18 cellular contexts compared by ENCODE assay signal in the genomic region with DNA sequence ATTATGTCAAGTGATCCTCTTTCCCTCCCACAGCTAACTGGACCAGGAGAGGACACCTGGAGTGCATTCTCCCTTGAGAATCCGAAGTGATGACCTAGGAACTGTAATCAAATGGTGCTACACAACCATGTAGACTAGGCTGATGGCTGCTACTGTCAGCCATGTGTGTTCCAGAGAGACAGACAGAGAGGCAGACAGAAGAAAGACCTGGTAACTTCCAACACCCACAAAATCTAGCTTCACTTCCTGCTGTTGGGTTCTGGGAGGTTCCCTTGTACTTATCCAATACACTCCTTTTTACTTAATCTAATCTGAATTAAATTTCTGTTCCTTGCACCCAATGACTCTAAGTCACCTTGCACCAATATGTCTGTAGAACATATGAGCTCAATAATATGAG.
DNase-seq lines count a peak whose midpoint lies in the region; ATAC-seq and TF ChIP-seq lines count a peak whose summit lies in the region.
"Had no signal": no experiment of that assay in that cellular context is flagged by ENCODE, and none has a peak within 500 bp of the region (broad histone marks: within the 10 kb centered on the region; RNA-seq: fewer than 3 reads in every experiment).

No MANE protein-coding gene starts in this region.

- H3K4me3 Mint-ChIP-seq in T-cell: peak overlapping the region in 1 of 3 donors; percentile 20
- H3K4me3 Mint-ChIP-seq: activated CD4-positive, alpha-beta T cell treated with anti-CD3 and anti-CD28 coated beads, Interleukin-2, amount 10 ng/mL, durations not matched to agents 24 days and 14 days; brain; type B pancreatic cell had no signal

- peak overlapping the region; percentile 71 for H3K27ac ChIP-seq in 22Rv1
- H3K27ac ChIP-seq in C4-2B: peak overlapping the region; percentile 31; the same call in 1 of the 2 replicates
- peak overlapping the region; percentile 36 for H3K27ac ChIP-seq in effector memory CD4-positive, alpha-beta T cell (ENCODE audit: insufficient read depth, low read length, poor library complexity, severe bottlenecking)
- H3K27ac ChIP-seq: neutrophil had no signal

- H3K36me3 Mint-ChIP-seq in T-cell: peaks cover 4% of the 10 kb centered on the region

- no peaks in the 10 kb centered on the region for H3K9me3 ChIP-seq in effector memory CD4-positive, alpha-beta T cell (ENCODE audit: control insufficient read depth, low read length)
- H3K9me3 ChIP-seq: mucosa of descending colon, neutrophil had no signal

- H3K27ac Mint-ChIP-seq in T-cell: peak overlapping the region; percentile 91 to 92
- H3K27ac Mint-ChIP-seq: activated CD4-positive, alpha-beta T cell treated with anti-CD3 and anti-CD28 coated beads, Interleukin-2, amount 10 ng/mL, durations not matched to agents 24 days and 14 days; brain; type B pancreatic cell had no signal

- H3K9me3 Mint-ChIP-seq in T-cell: no peaks in the 10 kb centered on the region
- H3K9me3 Mint-ChIP-seq: activated CD4-positive, alpha-beta T cell treated with anti-CD3 and anti-CD28 coated beads, Interleukin-2, amount 10 ng/mL, durations not matched to agents 24 days and 14 days; brain; type B pancreatic cell had no signal

- ATAC-seq in T-cell (replicated peaks in 1 of 4) (peak in 3 of 4 experiments; percentile 37 to 67 (median 48)), HG02840 (IDR thresholded peaks at IDR 0.05; ENCODE audit: low FRiP score, unreplicated experiment) (no peak), GM18519 (IDR thresholded peaks at IDR 0.05; ENCODE audit: low FRiP score, unreplicated experiment) (no peak)
- ATAC-seq: HepG2, mucosa of descending colon had no signal

- CTCF ChIA-PET in T-cell (lab: Charles Lee): interaction anchor here (1.0 to 2.3 kb wide), 4 partner anchors 11 to 32 kb away, joined by 3 to 9 read pairs (median 4); no protein-coding TSS in a partner anchor

- H3K4me1 ChIP-seq in effector memory CD4-positive, alpha-beta T cell (ENCODE audit: control insufficient read depth, insufficient read depth, low read length, poor library complexity, severe bottlenecking): peaks cover 29% of the 10 kb centered on the region

- DNase-seq in T-cell: no peak
- DNase-seq in effector memory CD4-positive, alpha-beta T cell: no peak
- no peak for DNase-seq in activated effector memory CD4-positive, alpha-beta T cell treated with Interleukin-2 at 50 U/mL for 16 hours
- DNase-seq: activated CD4-positive, alpha-beta T cell treated with anti-CD3 and anti-CD28 coated beads, Interleukin-2, amount 10 ng/mL, durations not matched to agents 24 days and 14 days; AML-193; mucosa of descending colon; NCI-H1436 treated with DMSO at 0.1 percent for 48 hours; NCI-H526 treated with DMSO at 0.1 percent for 48 hours; stimulated activated CD4-positive, alpha-beta T cell treated with anti-CD3 and anti-CD28 coated beads, Interleukin-2, amount 100 ng/mL, for 48 hours had no signal

- no peaks in the 10 kb centered on the region for H3K27me3 Mint-ChIP-seq in T-cell
- H3K27me3 Mint-ChIP-seq: activated CD4-positive, alpha-beta T cell treated with anti-CD3 and anti-CD28 coated beads, Interleukin-2, amount 10 ng/mL, durations not matched to agents 24 days and 14 days; brain; type B pancreatic cell had no signal

- TF ChIP-seq CTCF in 22Rv1 (IDR thresholded peaks at IDR 0.05): no peak
- no peak for TF ChIP-seq CTCF in C4-2B (conservative IDR thresholded peaks at IDR 0.05)

- H3K27me3 ChIP-seq in effector memory CD4-positive, alpha-beta T cell (replicated peaks; ENCODE audit: control insufficient read depth, insufficient read depth, low read length, poor library complexity, severe bottlenecking): no peaks in the 10 kb centered on the region
- H3K27me3 ChIP-seq: neutrophil had no signal

- H3K4me3 ChIP-seq in effector memory CD4-positive, alpha-beta T cell (ENCODE audit: insufficient read depth, low read depth, low read length, poor library complexity, severe bottlenecking): no peak overlapping the region
- H3K4me3 ChIP-seq: mucosa of descending colon, smooth muscle cell had no signal

- POLR2A ChIA-PET in T-cell (lab: Charles Lee): interaction anchor here (0.5 to 0.6 kb wide), 2 partner anchors 252 to 292 kb away, joined by 4 to 5 read pairs; no protein-coding TSS in a partner anchor

- H3K4me1 Mint-ChIP-seq in T-cell: peaks cover 83 to 91% (median 85%) of the 10 kb centered on the region in 3 donors

- no peaks in the 10 kb centered on the region for H3K36me3 ChIP-seq in effector memory CD4-positive, alpha-beta T cell (ENCODE audit: control insufficient read depth, insufficient read depth, low read length)
- H3K36me3 ChIP-seq: neutrophil had no signal

Comparison
In these comparisons a context has a peak if more than half of its experiments do, and no peak if none do; other contexts are left out.
1. ATAC-seq: peak in T-cell (3 of 4); none in HG02840 (single experiment) and GM18519 (single experiment).
2. Peak in every context shown above with its lines, with median percentiles within 50 percentile points of each other: H3K27ac ChIP-seq.